11 cellular contexts compared by ENCODE assay signal in the genomic region with DNA sequence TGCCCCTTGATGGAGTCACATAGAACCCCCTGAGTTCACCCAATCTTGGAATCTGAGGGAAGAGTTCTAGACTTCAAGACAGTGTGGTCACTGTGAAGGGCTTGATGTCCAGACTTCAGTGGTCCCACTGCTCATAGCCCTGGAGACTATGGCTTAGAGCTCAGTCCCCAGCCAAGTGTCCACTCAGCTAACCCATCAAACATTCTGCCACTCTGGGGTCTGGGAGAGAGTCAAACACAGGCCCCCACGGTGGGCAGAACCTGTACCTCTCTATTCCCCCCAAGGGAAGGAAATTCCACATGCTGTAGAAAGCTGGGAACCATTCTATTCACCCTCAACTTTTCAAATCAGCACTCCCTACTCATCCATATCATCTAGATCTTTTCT. TPM values are rescaled to one million over a fixed set of nuclear protein-coding genes. Genes with fewer than 3 reads are reported as not detected.
DNase-seq lines count a peak whose midpoint lies in the region; ATAC-seq and TF ChIP-seq lines count a peak whose summit lies in the region.
"Had no signal": no experiment of that assay in that cellular context is flagged by ENCODE, and none has a peak within 500 bp of the region (broad histone marks: within the 10 kb centered on the region; RNA-seq: fewer than 3 reads in every experiment).

No MANE protein-coding gene starts in this region.

- POLR2A ChIA-PET in AG04450 (lab: Yijun Ruan, JAX) (interaction anchor here (0.5 to 1.8 kb wide), 7 partner anchors 16 to 630 kb away, joined by 3 to 18 read pairs (median 5); a partner anchor contains a TSS), RWPE1 (lab: Yijun Ruan, JAX; ENCODE audit: low non-redundant PET) (no interaction called here)

- intact Hi-C loops in esophagus squamous epithelium (cut with DNase I) (no loop called here), sigmoid colon (cut with DNase I) (no loop called here)

- H3K9me3 ChIP-seq in AG04450 (ENCODE audit: control insufficient read depth, insufficient read depth, low read length) (no peaks in the 10 kb centered on the region), esophagus squamous epithelium (no peaks in the 10 kb centered on the region), sigmoid colon (no peaks in the 10 kb centered on the region)
- H3K9me3 ChIP-seq: BLaER1 treated with 17β-estradiol and CSF1 and Interleukin-3, amounts not matched to agents 10 nM and 100 nM had no signal

- TF ChIP-seq EP300 in sigmoid colon (IDR thresholded peaks at IDR 0.05): no peak

- DNase-seq in AG04450 (ENCODE audit: low read depth, low spot score): no peak
- DNase-seq in RWPE1 (ENCODE audit: low spot score): no peak
- DNase-seq in esophagus squamous epithelium (lab: John Stamatoyannopoulos, UW): no peak
- DNase-seq in sigmoid colon: no peak
- no peak for DNase-seq in foreskin fibroblast
- DNase-seq: glutamatergic neuron had no signal

- WGBS in esophagus squamous epithelium, 2 donors: 70 to 80% methylated on average over 1 of the region's 1 CpG
- 89 to 93% methylated on average over 1 of the region's 1 CpG for WGBS in sigmoid colon, 2 donors

- TF ChIP-seq POLR2A in esophagus squamous epithelium (IDR thresholded peaks at IDR 0.05): no peak
- no peak for TF ChIP-seq POLR2A in sigmoid colon (IDR thresholded peaks at IDR 0.05)

- H3K4me3 ChIP-seq in AG04450 (ENCODE audit: low read depth, low read length): no peak overlapping the region
- H3K4me3 ChIP-seq in esophagus squamous epithelium: no peak overlapping the region
- H3K4me3 ChIP-seq in sigmoid colon: no peak overlapping the region
- H3K4me3 ChIP-seq in foreskin fibroblast (ENCODE audit: low read depth in 1 of 2, low read length in 2 of 2): no peak overlapping the region
- H3K4me3 ChIP-seq: BLaER1 treated with 17β-estradiol and CSF1 and Interleukin-3, amounts not matched to agents 10 nM and 100 nM had no signal

- CTCF ChIA-PET in AG04450 (lab: Charles Lee): interaction anchor here (1.1 to 2.5 kb wide), 2 partner anchors 11 to 31 kb away, joined by 3 to 7 read pairs; no protein-coding TSS in a partner anchor
- CTCF ChIA-PET in RWPE1 (lab: Yijun Ruan, JAX): interaction anchor here (1.0 kb wide), 2 partner anchors 62 to 339 kb away, joined by 3 read pairs; no protein-coding TSS in a partner anchor

- ATAC-seq in HG02973 (IDR thresholded peaks at IDR 0.05; ENCODE audit: unreplicated experiment): no peak
- no peak for ATAC-seq in HG03565 (IDR thresholded peaks at IDR 0.05; ENCODE audit: unreplicated experiment)
- no peak for ATAC-seq in HG02970 (IDR thresholded peaks at IDR 0.05; ENCODE audit: low FRiP score, unreplicated experiment)
- ATAC-seq: WTC11 had no signal

- H3K27me3 ChIP-seq in AG04450 (ENCODE audit: control insufficient read depth, insufficient read depth, low read length) (no peaks in the 10 kb centered on the region), esophagus squamous epithelium (no peaks in the 10 kb centered on the region), sigmoid colon (no peaks in the 10 kb centered on the region)
- H3K27me3 ChIP-seq: BLaER1 treated with 17β-estradiol and CSF1 and Interleukin-3, amounts not matched to agents 10 nM and 100 nM had no signal

- TF ChIP-seq CTCF in AG04450 (IDR thresholded peaks at IDR 0.05; ENCODE audit: low read depth, low read length) (no peak), RWPE1 (conservative IDR thresholded peaks at IDR 0.05; ENCODE audit: low read depth) (no peak), esophagus squamous epithelium (IDR thresholded peaks at IDR 0.05) (no peak), sigmoid colon (IDR thresholded peaks at IDR 0.05) (no peak), foreskin fibroblast (IDR thresholded peaks at IDR 0.05; ENCODE audit: low read depth, low read length) (no peak)

- peaks cover 27 to 72% (median 36%) of the 10 kb centered on the region in 3 donors for H3K4me1 ChIP-seq in esophagus squamous epithelium
- peaks cover 0 to 60% (median 46%) of the 10 kb centered on the region in 4 donors for H3K4me1 ChIP-seq in sigmoid colon

- H3K27ac ChIP-seq in AG04450 (ENCODE audit: low read depth, low read length) (peak overlapping the region; percentile 99), RWPE1 (peak overlapping the region; percentile 79), esophagus squamous epithelium (peak overlapping the region; percentile 60 to 90 (median 85)), sigmoid colon (peak overlapping the region; percentile 63 to 81 (median 80))

- H3K36me3 ChIP-seq in esophagus squamous epithelium (no peaks in the 10 kb centered on the region), sigmoid colon (no peaks in the 10 kb centered on the region)
- H3K36me3 ChIP-seq: BLaER1 treated with 17β-estradiol and CSF1 and Interleukin-3, amounts not matched to agents 10 nM and 100 nM had no signal

RNA-seq across cellular contexts. Expression of a gene that starts 15.5 kb away (rescaled TPM):
- 9.7 and 9.8 TPM in 2 replicates for polyA plus RNA-seq in AG04450 (2011; rRNA removed)
- polyA minus RNA-seq in AG04450 (2011; rRNA and poly(A)+ RNA removed): 7.5 and 8.7 TPM in 2 replicates
- 10 to 100 TPM in 3 of 4 donors, 1 to 10 TPM in 1; 8.7 to 13.2 (median 10.4) TPM for total RNA-seq in esophagus squamous epithelium
- 1 to 10 TPM; 6.1 to 7.2 (median 6.3) TPM for total RNA-seq in sigmoid colon
- polyA plus RNA-seq in sigmoid colon: 10 to 100 TPM in 1 of 3 donors, 1 to 10 TPM in 2; 8.6 to 10.8 (median 9.5) TPM

RNA-seq across cellular contexts. Expression of a gene that starts 15.9 kb away (rescaled TPM):
- 7.7 and 7.8 TPM in 2 replicates for polyA plus RNA-seq in AG04450 (2011; rRNA removed)
- polyA minus RNA-seq in AG04450 (2011; rRNA and poly(A)+ RNA removed): 4.0 and 7.6 TPM in 2 replicates
- total RNA-seq in esophagus squamous epithelium: 1 to 10 TPM; 1.4 to 4.7 (median 2.0) TPM
- 1 to 10 TPM in 2 of 4 donors, under 1 TPM in 1, not detected in 1; 0.55 to 5.3 (median 1.1) TPM for total RNA-seq in sigmoid colon
- under 1 TPM; 0.60 to 0.90 (median 0.69) TPM for polyA plus RNA-seq in sigmoid colon
